10 cellular contexts compared by ENCODE assay signal in the genomic region with DNA sequence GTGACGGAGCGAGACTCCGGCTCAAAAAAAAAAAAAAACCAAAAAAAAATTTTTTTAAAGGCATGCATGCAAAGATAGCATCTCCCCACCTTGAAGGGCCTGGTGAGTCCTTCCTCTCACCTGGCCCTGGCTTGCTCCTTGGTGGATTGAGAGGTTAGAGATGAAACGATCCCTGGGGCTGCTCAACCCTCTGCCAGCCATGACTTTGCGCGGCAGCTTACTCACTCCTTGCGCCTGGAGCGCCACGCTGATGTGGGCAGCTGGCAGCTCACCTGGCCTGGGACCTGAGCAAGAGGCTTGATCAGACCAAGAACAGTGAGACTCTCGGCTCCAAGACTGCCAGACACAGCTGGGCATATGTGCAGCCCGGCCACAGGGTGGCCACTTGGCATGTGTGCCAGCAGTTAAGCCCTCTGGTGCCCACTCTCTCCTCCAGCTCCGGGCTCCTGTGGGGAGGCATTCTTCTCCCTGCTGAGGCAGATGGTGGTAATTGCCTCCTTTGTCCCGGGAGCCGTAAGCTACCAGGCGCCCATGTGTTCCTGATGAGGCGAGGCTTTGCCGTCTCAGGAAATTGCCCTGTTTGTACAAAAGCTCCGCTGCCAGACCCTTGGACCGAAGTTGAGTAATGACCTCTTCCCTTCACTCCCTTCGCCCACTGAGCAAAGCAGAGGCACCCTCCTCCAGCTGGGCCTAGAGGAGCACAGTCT. TPM values are rescaled to one million over a fixed set of nuclear protein-coding genes. Genes with fewer than 3 reads are reported as not detected.
A peak's percentile ranks its signal among the peaks of the same experiment; 100 is the strongest.
DNase-seq lines count a peak whose midpoint lies in the region.
"Had no signal": no experiment of that assay in that cellular context is flagged by ENCODE, and none has a peak within 500 bp of the region (broad histone marks: within the 10 kb centered on the region; RNA-seq: fewer than 3 reads in every experiment).

No MANE protein-coding gene starts in this region.

- DNase-seq in COR-L47 (lab: John Stamatoyannopoulos, UW) (peak; percentile 91), NCI-H146 treated with DMSO at 0.1 percent for 48 hours (lab: John Stamatoyannopoulos, UW; ENCODE audit: unreplicated experiment) (peak; percentile 44), dermis blood vessel endothelial cell (peak; percentile 43), middle frontal gyrus (ENCODE audit: extremely low spot score, low spot score) (no peak), COLO829 (ENCODE audit: low spot score) (no peak)
- no peak for DNase-seq in stimulated activated CD4-positive, alpha-beta T cell treated with anti-CD3 and anti-CD28 coated beads, Interleukin-2, amount 100 ng/mL, for 24 hours
- DNase-seq: activated T-cell treated with anti-CD3 and anti-CD28 coated beads for 4 hours, T1000 had no signal

RNA-seq across cellular contexts. Expression of gene EVPL, which starts 5.1 kb away (rescaled TPM):
- under 0.01 and 0.05 TPM in 2 replicates for total RNA-seq in dermis blood vessel endothelial cell
- total RNA-seq: astrocyte, H4 had no signal

RNA-seq across cellular contexts. Expression of gene CDK3, which starts 31.6 kb away (rescaled TPM):
- 0.51 and 2.1 TPM in 2 replicates for total RNA-seq in dermis blood vessel endothelial cell

RNA-seq across cellular contexts. Expression of gene SRP68, which starts 40.1 kb away (rescaled TPM):
- total RNA-seq in dermis blood vessel endothelial cell: 28.2 and 60.7 TPM in 2 replicates

RNA-seq across cellular contexts. Expression of gene GALR2, which starts 42.4 kb away (rescaled TPM):
- total RNA-seq in dermis blood vessel endothelial cell: 0.19 TPM in 1 of 2 replicates, not detected in the other

RNA-seq across cellular contexts. Expression of gene ZACN, which starts 46.8 kb away (rescaled TPM):
- total RNA-seq in dermis blood vessel endothelial cell: not detected in 2 replicates
- total RNA-seq: H4 had no signal

Comparison
In these comparisons a context has a peak if more than half of its experiments do, and no peak if none do; other contexts are left out.
1. DNase-seq: peak in COR-L47 (single experiment), NCI-H146 treated with DMSO at 0.1 percent for 48 hours (single experiment) and dermis blood vessel endothelial cell (single experiment); none in middle frontal gyrus (single experiment), COLO829 (single experiment) and stimulated activated CD4-positive, alpha-beta T cell treated with anti-CD3 and anti-CD28 coated beads, Interleukin-2, amount 100 ng/mL, for 24 hours (0 of 2).